ENCODE assay signal across 38 cellular contexts in genomic region chr15:77074350-77074749, GRCh38.
"Had no signal": no experiment of that assay in that cellular context is flagged by ENCODE, and none has a peak within 500 bp of the region (broad histone marks: within the 10 kb centered on the region; RNA-seq: fewer than 3 reads in every experiment).

No MANE protein-coding gene starts in this region.

- H3K27me3 ChIP-seq: adrenal gland, body of pancreas, breast epithelium, cardiac muscle cell, colonic mucosa had no signal

- H3K4me3 Mint-ChIP-seq: activated CD4-positive, alpha-beta memory T cell treated with anti-CD3 and anti-CD28 coated beads for 36 hours; activated CD4-positive, alpha-beta T cell treated with anti-CD3 and anti-CD28 coated beads for 36 hours; activated CD4-positive, alpha-beta T cell treated with anti-CD3 and anti-CD28 coated beads, Interleukin-2, amount 10 ng/mL, durations not matched to agents 24 days and 14 days; activated CD8-positive, alpha-beta memory T cell treated with anti-CD3 and anti-CD28 coated beads, Interleukin-2, amount 10 ng/mL, durations not matched to agents 7 days and 5 days; activated CD8-positive, alpha-beta T cell treated with anti-CD3 and anti-CD28 coated beads, Interleukin-2, amount 10 ng/mL, durations not matched to agents 7 days and 5 days; activated naive CD4-positive, alpha-beta T cell treated with anti-CD3 and anti-CD28 coated beads for 36 hours; activated naive CD4-positive, alpha-beta T cell treated with anti-CD3 and anti-CD28 coated beads, Interleukin-2, amount 50 U/mL, for 24 hours; activated naive CD8-positive, alpha-beta T cell treated with anti-CD3 and anti-CD28 coated beads for 36 hours; activated naive CD8-positive, alpha-beta T cell treated with anti-CD3 and anti-CD28 coated beads, Interleukin-2, amount 50 U/mL, for 24 hours; activated T-helper 1 cell treated with anti-CD3 and anti-CD28 coated beads, Interleukin-12 subunit alpha, Interleukin-12 subunit beta, Interleukin-2, Interleukin-4 antibody, amounts not matched to agents 30 ng/mL and 10 ng/mL and 1 ng/mL, durations not matched to agents 14 hours and 24 hours and 36 hours; T-helper 17 cell; T-helper 2 cell treated with Interferon-gamma antibody and Interleukin-4, amounts not matched to agents 5 μg/mL and 100 μg/mL, for 36 hours had no signal

- H3K27ac ChIP-seq: adrenal gland, body of pancreas, breast epithelium, cardiac muscle cell, colonic mucosa, epithelial cell of prostate, WERI-Rb-1 had no signal

- H3K36me3 Mint-ChIP-seq: activated CD4-positive, alpha-beta memory T cell treated with anti-CD3 and anti-CD28 coated beads for 36 hours; activated CD8-positive, alpha-beta memory T cell treated with anti-CD3 and anti-CD28 coated beads, Interleukin-2, amount 10 ng/mL, durations not matched to agents 7 days and 5 days; activated naive CD4-positive, alpha-beta T cell treated with anti-CD3 and anti-CD28 coated beads, Interleukin-2, amount 50 U/mL, for 24 hours had no signal

- H3K9me3 ChIP-seq: adrenal gland, body of pancreas, breast epithelium, colonic mucosa had no signal

- H3K27me3 Mint-ChIP-seq: activated CD4-positive, alpha-beta T cell treated with anti-CD3 and anti-CD28 coated beads for 36 hours; activated naive CD4-positive, alpha-beta T cell treated with anti-CD3 and anti-CD28 coated beads, Interleukin-2, amount 50 U/mL, for 24 hours; activated naive CD8-positive, alpha-beta T cell treated with anti-CD3 and anti-CD28 coated beads for 36 hours; activated naive CD8-positive, alpha-beta T cell treated with anti-CD3 and anti-CD28 coated beads, Interleukin-2, amount 50 U/mL, for 24 hours had no signal

- H3K9me3 Mint-ChIP-seq: activated CD4-positive, alpha-beta memory T cell treated with anti-CD3 and anti-CD28 coated beads for 36 hours; activated CD4-positive, alpha-beta T cell treated with anti-CD3 and anti-CD28 coated beads, Interleukin-2, amount 10 ng/mL, durations not matched to agents 24 days and 14 days; activated naive CD4-positive, alpha-beta T cell treated with anti-CD3 and anti-CD28 coated beads for 36 hours; activated naive CD4-positive, alpha-beta T cell treated with anti-CD3 and anti-CD28 coated beads, Interleukin-2, amount 50 U/mL, for 24 hours; activated naive CD8-positive, alpha-beta T cell treated with anti-CD3 and anti-CD28 coated beads for 36 hours; activated naive CD8-positive, alpha-beta T cell treated with anti-CD3 and anti-CD28 coated beads, Interleukin-2, amount 50 U/mL, for 24 hours; activated T-helper 1 cell treated with anti-CD3 and anti-CD28 coated beads, Interleukin-12 subunit alpha, Interleukin-12 subunit beta, Interleukin-2, Interleukin-4 antibody, amounts not matched to agents 30 ng/mL and 10 ng/mL and 1 ng/mL, durations not matched to agents 14 hours and 24 hours and 36 hours; activated T-helper 2 cell treated with anti-CD3 and anti-CD28 coated beads, Interferon-gamma antibody, Interleukin-2, Interleukin-4, amounts not matched to agents 10 μg/mL and 5 μg/mL and 100 μg/mL, durations not matched to agents 14 hours and 24 hours and 36 hours; T-helper 2 cell treated with Interferon-gamma antibody and Interleukin-4, amounts not matched to agents 5 μg/mL and 100 μg/mL, for 36 hours had no signal

- H3K27ac Mint-ChIP-seq: activated CD4-positive, alpha-beta memory T cell treated with anti-CD3 and anti-CD28 coated beads for 36 hours; activated CD4-positive, alpha-beta T cell treated with anti-CD3 and anti-CD28 coated beads for 36 hours; activated CD4-positive, alpha-beta T cell treated with anti-CD3 and anti-CD28 coated beads, Interleukin-2, amount 10 ng/mL, durations not matched to agents 24 days and 14 days; activated CD8-positive, alpha-beta memory T cell treated with anti-CD3 and anti-CD28 coated beads, Interleukin-2, amount 10 ng/mL, durations not matched to agents 7 days and 5 days; activated CD8-positive, alpha-beta T cell treated with anti-CD3 and anti-CD28 coated beads, Interleukin-2, amount 10 ng/mL, durations not matched to agents 7 days and 5 days; activated naive CD4-positive, alpha-beta T cell treated with anti-CD3 and anti-CD28 coated beads for 36 hours; activated naive CD4-positive, alpha-beta T cell treated with anti-CD3 and anti-CD28 coated beads, Interleukin-2, amount 50 U/mL, for 24 hours; activated naive CD8-positive, alpha-beta T cell treated with anti-CD3 and anti-CD28 coated beads for 36 hours; activated naive CD8-positive, alpha-beta T cell treated with anti-CD3 and anti-CD28 coated beads, Interleukin-2, amount 50 U/mL, for 24 hours; activated T-helper 1 cell treated with anti-CD3 and anti-CD28 coated beads, Interleukin-12 subunit alpha, Interleukin-12 subunit beta, Interleukin-2, Interleukin-4 antibody, amounts not matched to agents 30 ng/mL and 10 ng/mL and 1 ng/mL, durations not matched to agents 14 hours and 24 hours and 36 hours; activated T-helper 2 cell treated with anti-CD3 and anti-CD28 coated beads, Interferon-gamma antibody, Interleukin-2, Interleukin-4, amounts not matched to agents 10 μg/mL and 5 μg/mL and 100 μg/mL, durations not matched to agents 14 hours and 24 hours and 36 hours; T-helper 17 cell; T-helper 2 cell treated with Interferon-gamma antibody and Interleukin-4, amounts not matched to agents 5 μg/mL and 100 μg/mL, for 36 hours had no signal

- H3K4me1 ChIP-seq: breast epithelium had no signal

- ATAC-seq: activated CD4-positive, alpha-beta T cell treated with anti-CD3 and anti-CD28 coated beads for 36 hours; activated CD8-positive, alpha-beta memory T cell treated with anti-CD3 and anti-CD28 coated beads, Interleukin-2, amount 10 ng/mL, durations not matched to agents 7 days and 5 days; activated CD8-positive, alpha-beta T cell treated with anti-CD3 and anti-CD28 coated beads, Interleukin-2, amount 10 ng/mL, durations not matched to agents 7 days and 5 days; activated naive CD8-positive, alpha-beta T cell treated with anti-CD3 and anti-CD28 coated beads, Interleukin-2, amount 50 U/mL, for 24 hours; body of pancreas; T-helper 17 cell had no signal

- FAIRE-seq: endometrium, endothelial cell of umbilical vein, frontal cortex had no signal

- H3K36me3 ChIP-seq: adrenal gland, breast epithelium, cardiac muscle cell, colonic mucosa had no signal

- DNase-seq: activated CD4-positive, alpha-beta memory T cell treated with anti-CD3 and anti-CD28 coated beads for 36 hours; activated CD4-positive, alpha-beta T cell treated with anti-CD3 and anti-CD28 coated beads for 36 hours; activated CD4-positive, alpha-beta T cell treated with anti-CD3 and anti-CD28 coated beads, Interleukin-2, amount 10 ng/mL, durations not matched to agents 24 days and 14 days; activated CD4-positive, CD25-positive, alpha-beta regulatory T cell; activated CD4-positive, CD25-positive, alpha-beta regulatory T cell treated with anti-CD3 and anti-CD28 coated beads, Interleukin-2, amount 50 U/mL, for 72 hours; activated CD8-positive, alpha-beta memory T cell treated with anti-CD3 and anti-CD28 coated beads, Interleukin-2, amount 10 ng/mL, durations not matched to agents 7 days and 5 days; activated CD8-positive, alpha-beta memory T cell treated with anti-CD3 and anti-CD28 coated beads, Interleukin-2, amount 50 U/mL, for 4 hours; activated CD8-positive, alpha-beta T cell treated with anti-CD3 and anti-CD28 coated beads, Interleukin-2, amount 10 ng/mL, durations not matched to agents 7 days and 5 days; activated effector memory CD4-positive, alpha-beta T cell treated with anti-CD3 and anti-CD28 coated beads, Interleukin-2, amount 50 U/mL, for 16 hours; activated naive CD4-positive, alpha-beta T cell treated with anti-CD3 and anti-CD28 coated beads for 36 hours; activated naive CD8-positive, alpha-beta T cell treated with anti-CD3 and anti-CD28 coated beads for 36 hours; activated naive CD8-positive, alpha-beta T cell treated with anti-CD3 and anti-CD28 coated beads, Interleukin-2, amount 50 U/mL, for 24 hours; activated T-cell treated with anti-CD3 and anti-CD28 coated beads, Interleukin-2, amount 50 U/mL, for 1 hour; activated T-cell treated with anti-CD3 and anti-CD28 coated beads, Interleukin-2, amount 50 U/mL, for 48 hours; adrenal gland; amygdala; aorta; body of pancreas; central memory CD4-positive, alpha-beta T cell; cerebellar nuclear complex; colonic mucosa; effector CD8-positive, alpha-beta T cell; foreskin fibroblast; head of caudate nucleus; T-helper 1 cell; T-helper 17 cell; T1000; WERI-Rb-1 had no signal

- H3K4me3 ChIP-seq: adrenal gland, body of pancreas, breast epithelium, cardiac muscle cell, colonic mucosa had no signal
